8 cellular contexts compared by ENCODE assay signal in genomic region chr2:218259099-218259921, GRCh38. TPM values are rescaled to one million over a fixed set of nuclear protein-coding genes. Genes with fewer than 3 reads are reported as not detected.
DNase-seq lines count a peak whose midpoint lies in the region; ATAC-seq and TF ChIP-seq lines count a peak whose summit lies in the region.

No MANE protein-coding gene starts in this region.

- no peaks in the 10 kb centered on the region for H3K27me3 ChIP-seq in Peyer's patch

- H3K36me3 Mint-ChIP-seq in CD14-positive monocyte (peaks cover 25 to 47% of the 10 kb centered on the region in 2 donors), neural crest cell (ENCODE audit: low read depth) (peaks cover 5% of the 10 kb centered on the region)

- peak overlapping the region; percentile 34 to 73 for H3K4me3 Mint-ChIP-seq in CD14-positive monocyte
- H3K4me3 Mint-ChIP-seq in neural crest cell = no peak overlapping the region

- peak overlapping the region; percentile 88 to 96 (median 92) for H3K27ac Mint-ChIP-seq in CD14-positive monocyte
- peak overlapping the region; percentile 86 for H3K27ac Mint-ChIP-seq in neural crest cell (ENCODE audit: unreplicated experiment)

- H3K9me3 Mint-ChIP-seq in CD14-positive monocyte (no peaks in the 10 kb centered on the region), neural crest cell (no peaks in the 10 kb centered on the region)

- DNase-seq in CD14-positive monocyte (ENCODE audit: low spot score) = peak; percentile 82
- peak in 1 of 3 donors; percentile 55 for DNase-seq in Peyer's patch
- DNase-seq in fibroblast of gingiva (ENCODE audit: low read depth) = peak; percentile 70
- no peak for DNase-seq in neural crest cell (ENCODE audit: low read depth, low spot score)
- DNase-seq in LoVo (ENCODE audit: low spot score) = no peak
- DNase-seq in NCI-H2107 (lab: John Stamatoyannopoulos, UW) = no peak

- no peak for TF ChIP-seq POLR2A in Peyer's patch (IDR thresholded peaks at IDR 0.05)

- H3K4me3 ChIP-seq in Peyer's patch = no peak overlapping the region

- ATAC-seq in GM18502 (IDR thresholded peaks at IDR 0.05; ENCODE audit: poor library complexity, unreplicated experiment) (no peak), GM21390 (IDR thresholded peaks at IDR 0.05; ENCODE audit: unreplicated experiment) (no peak)

- H3K4me1 ChIP-seq in Peyer's patch = peaks cover 0 to 60% (median 7%) of the 10 kb centered on the region in 4 donors

- H3K27ac ChIP-seq in Peyer's patch = peak overlapping the region; percentile 27 to 83 (median 62)

- intact Hi-C loops in CD14-positive monocyte (cut with micrococcal nuclease) = loop anchor here in 1 of 2 donors (5.0 kb wide), 2 partner anchors 42 to 72 kb away; partner anchors contain the start of gene ARPC2

- no peaks in the 10 kb centered on the region for H3K9me3 ChIP-seq in Peyer's patch

- H3K27me3 Mint-ChIP-seq in CD14-positive monocyte (ENCODE audit: low read depth in 3 of 3) = no peaks in the 10 kb centered on the region
- H3K27me3 Mint-ChIP-seq in neural crest cell (ENCODE audit: low read depth) = no peaks in the 10 kb centered on the region

- H3K4me1 Mint-ChIP-seq in CD14-positive monocyte = peaks cover 94% of the 10 kb centered on the region
- H3K4me1 Mint-ChIP-seq in neural crest cell = peaks cover 12% of the 10 kb centered on the region

- TF ChIP-seq CTCF in CD14-positive monocyte (IDR thresholded peaks at IDR 0.05) = no peak
- TF ChIP-seq CTCF in Peyer's patch (IDR thresholded peaks at IDR 0.05) = no peak
- TF ChIP-seq CTCF in neural crest cell (conservative IDR thresholded peaks at IDR 0.05) = no peak

- H3K36me3 ChIP-seq in Peyer's patch = peaks cover 0 to 32% (median 0%) of the 10 kb centered on the region in 3 donors

RNA-seq across cellular contexts. Expression of gene GPBAR1, which starts 1.5 kb away (rescaled TPM):
- 100 to 1,000 TPM; 143 to 181 TPM for polyA plus RNA-seq in CD14-positive monocyte
- total RNA-seq in Peyer's patch (1 to 10 TPM; 3.3 to 7.0 (median 3.9) TPM), neural crest cell (0.14 TPM in 1 of 2 replicates, not detected in the other)

RNA-seq across cellular contexts. Expression of gene AAMP, which starts 10.6 kb away (rescaled TPM):
- polyA plus RNA-seq in CD14-positive monocyte = 10 to 100 TPM; 90.8 to 98.7 TPM
- 100 to 1,000 TPM in 3 of 4 donors, 10 to 100 TPM in 1; 91.8 to 151 (median 115) TPM for total RNA-seq in Peyer's patch
- 76.6 and 77.6 TPM in 2 replicates for total RNA-seq in neural crest cell

RNA-seq across cellular contexts. Expression of gene PNKD, which starts 11.0 kb away (rescaled TPM):
- polyA plus RNA-seq in CD14-positive monocyte = 10 to 100 TPM; 79.8 to 92.0 TPM
- total RNA-seq in Peyer's patch = 100 to 1,000 TPM in 1 of 4 donors, 10 to 100 TPM in 3; 63.9 to 690 (median 70.4) TPM
- total RNA-seq in neural crest cell = 40.3 and 42.3 TPM in 2 replicates

RNA-seq across cellular contexts. Expression of gene TMBIM1, which starts 33.0 kb away (rescaled TPM):
- polyA plus RNA-seq in CD14-positive monocyte = 100 to 1,000 TPM; 129 to 139 TPM
- 100 to 1,000 TPM in 3 of 4 donors, 10 to 100 TPM in 1; 97.4 to 431 (median 280) TPM for total RNA-seq in Peyer's patch
- 8.0 and 8.5 TPM in 2 replicates for total RNA-seq in neural crest cell

RNA-seq across cellular contexts. Expression of gene ARPC2, which starts 42.3 kb away (rescaled TPM):
- polyA plus RNA-seq in CD14-positive monocyte = 1,000 to 10,000 TPM; 1,162 to 1,227 TPM
- total RNA-seq in Peyer's patch = 100 to 1,000 TPM; 210 to 284 (median 246) TPM
- total RNA-seq in neural crest cell = 159 and 160 TPM in 2 replicates

Comparison
In these comparisons a context has a peak if more than half of its experiments do, and no peak if none do; other contexts are left out.
1. DNase-seq: peak in CD14-positive monocyte (single experiment) and fibroblast of gingiva (single experiment); none in neural crest cell (single experiment), LoVo (single experiment) and NCI-H2107 (single experiment).